ENCODE assay signal across 9 cellular contexts in genomic region chr2:10400568-10400977, GRCh38. TPM values are rescaled to one million over a fixed set of nuclear protein-coding genes. Genes with fewer than 3 reads are reported as not detected.
DNase-seq lines count a peak whose midpoint lies in the region; ATAC-seq and TF ChIP-seq lines count a peak whose summit lies in the region.
"Had no signal": no experiment of that assay in that cellular context is flagged by ENCODE, and none has a peak within 500 bp of the region (broad histone marks: within the 10 kb centered on the region; RNA-seq: fewer than 3 reads in every experiment).

No MANE protein-coding gene starts in this region.

- peak; percentile 29 for ATAC-seq in activated naive CD8-positive, alpha-beta T cell treated with anti-CD3 and anti-CD28 coated beads, Interleukin-2, amount 10 ng/mL, durations not matched to agents 7 days and 5 days (ENCODE audit: low read depth)
- ATAC-seq in naive B cell (ENCODE audit: low read depth in 2 of 2) (peak; percentile 46 to 58), GM21528 (IDR thresholded peaks at IDR 0.05; ENCODE audit: low FRiP score, unreplicated experiment) (no peak), WTC11 (no peak)

- CTCF ChIA-PET in WTC11 (lab: Charles Lee), result no interaction called here

- H3K4me3 Mint-ChIP-seq in CD14-positive monocyte, result peak overlapping the region; percentile 62 to 82
- no peak overlapping the region for H3K4me3 Mint-ChIP-seq in activated naive CD8-positive, alpha-beta T cell treated with anti-CD3 and anti-CD28 coated beads, Interleukin-2, amount 10 ng/mL, durations not matched to agents 7 days and 5 days
- H3K4me3 Mint-ChIP-seq in naive B cell, result peak overlapping the region in 4 of 8 donors; percentile 7 to 65 (median 44)
- no peak overlapping the region for H3K4me3 Mint-ChIP-seq in WTC11

- no peaks in the 10 kb centered on the region for H3K27me3 ChIP-seq in MM.1S (replicated peaks; ENCODE audit: insufficient read depth, low read length)

- peak; percentile 96 for DNase-seq in CD14-positive monocyte (ENCODE audit: low spot score)
- no peak for DNase-seq in MM.1S
- no peak for DNase-seq in activated naive CD8-positive, alpha-beta T cell treated with anti-CD3 and anti-CD28 coated beads, Interleukin-2, amount 10 ng/mL, durations not matched to agents 7 days and 5 days
- no peak for DNase-seq in naive B cell
- DNase-seq in WTC11 (ENCODE audit: low spot score), result no peak
- no peak for DNase-seq in D341Med (ENCODE audit: low spot score)
- DNase-seq in GM13977 (ENCODE audit: low spot score), result no peak

- peaks cover 62% of the 10 kb centered on the region for H3K79me2 ChIP-seq in MM.1S (ENCODE audit: low read length)

- intact Hi-C loops in CD14-positive monocyte (cut with micrococcal nuclease), result no loop called here

- peaks cover 28 to 50% of the 10 kb centered on the region in 2 donors for H3K36me3 Mint-ChIP-seq in CD14-positive monocyte
- peaks cover 15% of the 10 kb centered on the region for H3K36me3 Mint-ChIP-seq in activated naive CD8-positive, alpha-beta T cell treated with anti-CD3 and anti-CD28 coated beads, Interleukin-2, amount 10 ng/mL, durations not matched to agents 7 days and 5 days
- H3K36me3 Mint-ChIP-seq in naive B cell, result peaks cover 0 to 16% of the 10 kb centered on the region in 2 donors
- H3K36me3 Mint-ChIP-seq in WTC11, result peaks cover 5% of the 10 kb centered on the region

- TF ChIP-seq CTCF in CD14-positive monocyte (IDR thresholded peaks at IDR 0.05) (no peak), MM.1S (IDR thresholded peaks at IDR 0.05; ENCODE audit: low read length) (no peak), WTC11 (IDR thresholded peaks at IDR 0.05) (no peak), GM13977 (IDR thresholded peaks at IDR 0.05; ENCODE audit: extremely low read depth, insufficient read depth, missing control alignments) (no peak)

- H3K4me1 Mint-ChIP-seq in CD14-positive monocyte (peaks cover 71% of the 10 kb centered on the region), naive B cell (peaks cover 38 to 51% (median 45%) of the 10 kb centered on the region in 3 donors), WTC11 (peaks cover 9% of the 10 kb centered on the region)
- H3K4me1 Mint-ChIP-seq in activated naive CD8-positive, alpha-beta T cell treated with anti-CD3 and anti-CD28 coated beads, Interleukin-2, amount 10 ng/mL, durations not matched to agents 7 days and 5 days, result peaks cover 22% of the 10 kb centered on the region

- peaks cover 0 to 1% (median 0%) of the 10 kb centered on the region in 7 donors for H3K9me3 Mint-ChIP-seq in CD14-positive monocyte
- peaks cover 2% of the 10 kb centered on the region for H3K9me3 Mint-ChIP-seq in activated naive CD8-positive, alpha-beta T cell treated with anti-CD3 and anti-CD28 coated beads, Interleukin-2, amount 10 ng/mL, durations not matched to agents 7 days and 5 days
- H3K9me3 Mint-ChIP-seq in naive B cell, result peaks cover 0 to 4% (median 0%) of the 10 kb centered on the region in 7 donors
- no peaks in the 10 kb centered on the region for H3K9me3 Mint-ChIP-seq in WTC11

- H3K9me3 ChIP-seq in MM.1S (replicated peaks; ENCODE audit: insufficient read depth, low read length), result no peaks in the 10 kb centered on the region

- peaks cover 0 to 3% (median 0%) of the 10 kb centered on the region in 3 donors for H3K27me3 Mint-ChIP-seq in CD14-positive monocyte (ENCODE audit: low read depth in 3 of 3)
- peaks cover 2% of the 10 kb centered on the region for H3K27me3 Mint-ChIP-seq in activated naive CD8-positive, alpha-beta T cell treated with anti-CD3 and anti-CD28 coated beads, Interleukin-2, amount 10 ng/mL, durations not matched to agents 7 days and 5 days
- no peaks in the 10 kb centered on the region for H3K27me3 Mint-ChIP-seq in naive B cell
- no peaks in the 10 kb centered on the region for H3K27me3 Mint-ChIP-seq in WTC11 (ENCODE audit: low read depth)

- no peaks in the 10 kb centered on the region for H3F3A ChIP-seq in MM.1S (ENCODE audit: insufficient read depth, low read length)

- no peaks in the 10 kb centered on the region for H3K9me2 ChIP-seq in MM.1S (replicated peaks; ENCODE audit: insufficient read depth, low read length)

- peak overlapping the region; percentile 90 to 96 (median 93) for H3K27ac Mint-ChIP-seq in CD14-positive monocyte
- peak overlapping the region; percentile 58 for H3K27ac Mint-ChIP-seq in activated naive CD8-positive, alpha-beta T cell treated with anti-CD3 and anti-CD28 coated beads, Interleukin-2, amount 10 ng/mL, durations not matched to agents 7 days and 5 days
- H3K27ac Mint-ChIP-seq in naive B cell, result peak overlapping the region; percentile 49 to 97 (median 86)
- no peak overlapping the region for H3K27ac Mint-ChIP-seq in WTC11

- no peak overlapping the region for H3K9ac ChIP-seq in MM.1S (ENCODE audit: low read length)

- no peak overlapping the region for H3K27ac ChIP-seq in MM.1S (ENCODE audit: low read length)
- H3K27ac ChIP-seq: VCaP had no signal

- H3K4me1 ChIP-seq in MM.1S (ENCODE audit: low read length), result peaks cover 26% of the 10 kb centered on the region

- no peak overlapping the region for H3K4me3 ChIP-seq in MM.1S (ENCODE audit: low read length)

- POLR2A ChIA-PET in activated naive CD8-positive, alpha-beta T cell treated with anti-CD3 and anti-CD28 coated beads, Interleukin-2, amount 10 ng/mL, durations not matched to agents 7 days and 5 days (lab: Charles Lee), result no interaction called here
- POLR2A ChIA-PET in WTC11 (lab: Charles Lee), result no interaction called here

- in situ Hi-C loops in GM13977 (cut with MboI; ENCODE audit: low pct_unique_long_range_greater_than_20kb, low sequenced_read_pairs, unreplicated experiment), result no loop called here

- H3K36me3 ChIP-seq in MM.1S (replicated peaks; ENCODE audit: insufficient read depth, low read length), result no peaks in the 10 kb centered on the region

- peak overlapping the region; percentile 29; the same call in 1 of the 2 replicates for H3K4me2 ChIP-seq in MM.1S (ENCODE audit: low read depth, low read length)

- H4K20me1 ChIP-seq in MM.1S (ENCODE audit: insufficient read depth, low read length), result no peaks in the 10 kb centered on the region

- H2AFZ ChIP-seq in MM.1S (ENCODE audit: low read length), result no peak overlapping the region

TF ChIP-seq in WTC11, 78 proteins besides CTCF, POLR2A, EP300 and RAD21:
- no peak for TF ChIP-seq ZNF281 (CRISPR knock-in tag; IDR thresholded peaks at IDR 0.05)
TF ChIP-seq in WTC11: peak in this region for 0.

RNA-seq across cellular contexts. Expression of gene ODC1, which starts 47.6 kb away (rescaled TPM):
- polyA plus RNA-seq in CD14-positive monocyte (10 to 100 TPM; 22.7 to 23.6 TPM), naive B cell (ENCODE audit: low read depth in 6 of 6) (100 to 1,000 TPM; 142 to 202 (median 165) TPM)
- total RNA-seq in activated naive CD8-positive, alpha-beta T cell treated with anti-CD3 and anti-CD28 coated beads, Interleukin-2, amount 10 ng/mL, durations not matched to agents 7 days and 5 days, result 10 to 100 TPM; 42.0 to 43.8 TPM
- total RNA-seq in WTC11 (2021), result 42.3 to 46.6 TPM (median 42.8 TPM) in 3 replicates

Comparison
In these comparisons a context has a peak if more than half of its experiments do, and no peak if none do; other contexts are left out.
1. H3K4me3 Mint-ChIP-seq: peak in CD14-positive monocyte (2 of 2); none in activated naive CD8-positive, alpha-beta T cell treated with anti-CD3 and anti-CD28 coated beads, Interleukin-2, amount 10 ng/mL, durations not matched to agents 7 days and 5 days (single experiment) and WTC11 (single experiment).
2. ATAC-seq: peak in activated naive CD8-positive, alpha-beta T cell treated with anti-CD3 and anti-CD28 coated beads, Interleukin-2, amount 10 ng/mL, durations not matched to agents 7 days and 5 days (single experiment) and naive B cell (2 of 2); none in GM21528 (single experiment) and WTC11 (single experiment).